1 cellular context compared by ENCODE assay signal in the genomic region with DNA sequence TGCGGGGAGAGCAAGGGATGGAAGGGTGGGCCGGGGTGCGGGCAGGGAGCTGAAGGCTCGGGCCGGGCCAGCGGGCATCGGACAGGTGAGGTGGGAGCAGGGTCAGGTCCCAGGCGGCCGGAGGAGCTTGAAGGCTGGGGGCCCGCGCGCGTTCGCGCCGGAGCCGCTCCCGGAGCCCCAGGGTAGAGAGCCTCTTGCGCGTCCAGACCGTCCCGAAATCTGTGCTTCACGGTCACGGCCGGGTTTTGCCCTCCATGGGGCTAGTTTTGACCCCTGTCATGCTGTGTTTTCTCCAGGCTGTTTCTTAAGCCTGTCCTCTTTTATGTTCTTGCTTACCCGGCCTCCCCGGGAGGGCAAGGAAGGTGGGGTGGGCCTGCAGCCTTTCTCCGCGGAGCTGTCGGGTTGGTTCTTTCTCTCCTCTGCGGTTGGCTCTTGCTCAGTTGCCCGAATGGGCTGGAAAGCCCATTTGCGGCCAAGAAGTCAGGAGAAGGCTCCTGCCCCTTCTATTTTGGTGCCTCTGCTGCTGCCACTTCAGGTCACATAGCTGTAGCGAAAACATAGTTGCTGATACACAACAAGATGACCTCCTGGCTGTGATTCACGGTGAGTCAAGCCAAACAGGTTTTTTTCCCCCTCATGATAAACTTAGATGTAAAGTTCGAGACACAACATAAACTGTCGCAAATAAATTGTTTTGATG.
TF ChIP-seq lines count a peak whose summit lies in the region.

No MANE protein-coding gene starts in this region.

TF ChIP-seq in K562, 482 proteins besides CTCF, POLR2A, EP300 and RAD21 (continues in another document):
- TF ChIP-seq NR4A1 (CRISPR knock-in tag; IDR thresholded peaks at IDR 0.05) (no peak), NR4A1 (tag; IDR thresholded peaks at IDR 0.05) (no peak), POLR2H (tag; IDR thresholded peaks at IDR 0.05; ENCODE audit: low read depth) (no peak), USF2 (CRISPR knock-in tag; IDR thresholded peaks at IDR 0.05) (no peak), HMGN3 (IDR thresholded peaks at IDR 0.05; ENCODE audit: borderline replicate concordance, extremely low read depth, insufficient read length, low read depth, low read length) (peak; percentile 19), CBFB (CRISPR knock-in tag; IDR thresholded peaks at IDR 0.05) (no peak), GABPA (tag; conservative IDR thresholded peaks at IDR 0.05; ENCODE audit: low read depth) (0 out of 2 replicates have a peak, but pooled peaks have one; percentile 1), NFIX (CRISPR knock-in tag; IDR thresholded peaks at IDR 0.05; ENCODE audit: low read depth) (no peak), SUPT5H (IDR thresholded peaks at IDR 0.05) (no peak), PHF8 (IDR thresholded peaks at IDR 0.05; ENCODE audit: borderline replicate concordance, low read length) (peak; percentile 37; the same call in 1 of the 2 replicates), GABPB1 (CRISPR knock-in tag; IDR thresholded peaks at IDR 0.05) (0 out of 2 replicates have a peak, but pooled peaks have one; percentile 3), VEZF1 (CRISPR knock-in tag; IDR thresholded peaks at IDR 0.05) (no peak), POLR2B (IDR thresholded peaks at IDR 0.05; ENCODE audit: low read depth, partially characterized antibody) (no peak), NCOA6 (IDR thresholded peaks at IDR 0.05) (no peak), RBM17 (IDR thresholded peaks at IDR 0.05; ENCODE audit: borderline replicate concordance, low read depth, low read length) (no peak), SIN3B (IDR thresholded peaks at IDR 0.05; ENCODE audit: low read depth) (no peak), FOXP1 (CRISPR knock-in tag; IDR thresholded peaks at IDR 0.05) (no peak), ZNF830 (CRISPR knock-in tag; IDR thresholded peaks at IDR 0.05) (no peak), NBN (IDR thresholded peaks at IDR 0.05; ENCODE audit: low read depth) (no peak), ZNF76 (CRISPR knock-in tag; IDR thresholded peaks at IDR 0.05; ENCODE audit: borderline replicate concordance) (no peak), MAFF (IDR thresholded peaks at IDR 0.05; ENCODE audit: low read length) (no peak), ETS1 (conservative IDR thresholded peaks at IDR 0.05; ENCODE audit: control insufficient read depth, low read depth, low read length) (no peak), ZNF347 (CRISPR knock-in tag; IDR thresholded peaks at IDR 0.05; ENCODE audit: low read depth) (no peak), BMI1 (IDR thresholded peaks at IDR 0.05; ENCODE audit: low read length) (no peak), GATAD2A (IDR thresholded peaks at IDR 0.05) (no peak), CTBP1 (IDR thresholded peaks at IDR 0.05; ENCODE audit: borderline replicate concordance) (no peak), ZNF121 (CRISPR knock-in tag; conservative IDR thresholded peaks at IDR 0.05) (no peak), XRCC4 (IDR thresholded peaks at IDR 0.05; ENCODE audit: extremely low read depth, insufficient read depth, insufficient read length) (no peak), TCF7 (IDR thresholded peaks at IDR 0.05; ENCODE audit: borderline replicate concordance) (0 out of 2 replicates have a peak, but pooled peaks have one; percentile 27), DACH1 (IDR thresholded peaks at IDR 0.05; ENCODE audit: partially characterized antibody) (no peak), RBBP5 (IDR thresholded peaks at IDR 0.05; ENCODE audit: borderline replicate concordance, insufficient read depth, low read length, poor library complexity, severe bottlenecking) (peak; percentile 7), BHLHE40 (IDR thresholded peaks at IDR 0.05; ENCODE audit: low read length) (no peak), ZFX (CRISPR knock-in tag; IDR thresholded peaks at IDR 0.05) (peak; percentile 75; the same call in 1 of the 2 replicates), TAL1 (IDR thresholded peaks at IDR 0.05) (no peak), NFXL1 (CRISPR knock-in tag; IDR thresholded peaks at IDR 0.05) (no peak), SAFB (IDR thresholded peaks at IDR 0.05; ENCODE audit: borderline replicate concordance, low read depth, low read length) (peak; percentile 77), KLF1 (tag; IDR thresholded peaks at IDR 0.05) (no peak), NR2C2 (CRISPR knock-in tag; IDR thresholded peaks at IDR 0.05) (no peak), NR2C2 (tag; IDR thresholded peaks at IDR 0.05) (0 out of 2 replicates have a peak, but pooled peaks have one; percentile 20), ZC3H4 (CRISPR knock-in tag; IDR thresholded peaks at IDR 0.05; ENCODE audit: borderline replicate concordance) (no peak), NFYB (IDR thresholded peaks at IDR 0.05; ENCODE audit: extremely low read depth, insufficient read length) (no peak), PTTG1 (tag; IDR thresholded peaks at IDR 0.05; ENCODE audit: low read depth) (no peak), PCBP1 (IDR thresholded peaks at IDR 0.05; ENCODE audit: low read depth, low read length, poor library complexity, severe bottlenecking) (peak; percentile 93), YY1 (IDR thresholded peaks at IDR 0.05; ENCODE audit: borderline replicate concordance in 1 of 3, control insufficient read depth in 1 of 3, extremely low read depth in 1 of 3, insufficient read depth in 3 of 3, insufficient read length in 1 of 3, insufficient replicate concordance in 2 of 3, low read depth in 1 of 3, low read length in 2 of 3) (peak in 1 of 3 experiments; percentile 1)
- TF ChIP-seq, protein P1, sequence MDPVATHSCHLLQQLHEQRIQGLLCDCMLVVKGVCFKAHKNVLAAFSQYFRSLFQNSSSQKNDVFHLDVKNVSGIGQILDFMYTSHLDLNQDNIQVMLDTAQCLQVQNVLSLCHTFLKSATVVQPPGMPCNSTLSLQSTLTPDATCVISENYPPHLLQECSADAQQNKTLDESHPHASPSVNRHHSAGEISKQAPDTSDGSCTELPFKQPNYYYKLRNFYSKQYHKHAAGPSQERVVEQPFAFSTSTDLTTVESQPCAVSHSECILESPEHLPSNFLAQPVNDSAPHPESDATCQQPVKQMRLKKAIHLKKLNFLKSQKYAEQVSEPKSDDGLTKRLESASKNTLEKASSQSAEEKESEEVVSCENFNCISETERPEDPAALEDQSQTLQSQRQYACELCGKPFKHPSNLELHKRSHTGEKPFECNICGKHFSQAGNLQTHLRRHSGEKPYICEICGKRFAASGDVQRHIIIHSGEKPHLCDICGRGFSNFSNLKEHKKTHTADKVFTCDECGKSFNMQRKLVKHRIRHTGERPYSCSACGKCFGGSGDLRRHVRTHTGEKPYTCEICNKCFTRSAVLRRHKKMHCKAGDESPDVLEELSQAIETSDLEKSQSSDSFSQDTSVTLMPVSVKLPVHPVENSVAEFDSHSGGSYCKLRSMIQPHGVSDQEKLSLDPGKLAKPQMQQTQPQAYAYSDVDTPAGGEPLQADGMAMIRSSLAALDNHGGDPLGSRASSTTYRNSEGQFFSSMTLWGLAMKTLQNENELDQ (CRISPR knock-in tag; IDR thresholded peaks at IDR 0.05; ENCODE audit: borderline replicate concordance): no peak
- TF ChIP-seq, protein P2, sequence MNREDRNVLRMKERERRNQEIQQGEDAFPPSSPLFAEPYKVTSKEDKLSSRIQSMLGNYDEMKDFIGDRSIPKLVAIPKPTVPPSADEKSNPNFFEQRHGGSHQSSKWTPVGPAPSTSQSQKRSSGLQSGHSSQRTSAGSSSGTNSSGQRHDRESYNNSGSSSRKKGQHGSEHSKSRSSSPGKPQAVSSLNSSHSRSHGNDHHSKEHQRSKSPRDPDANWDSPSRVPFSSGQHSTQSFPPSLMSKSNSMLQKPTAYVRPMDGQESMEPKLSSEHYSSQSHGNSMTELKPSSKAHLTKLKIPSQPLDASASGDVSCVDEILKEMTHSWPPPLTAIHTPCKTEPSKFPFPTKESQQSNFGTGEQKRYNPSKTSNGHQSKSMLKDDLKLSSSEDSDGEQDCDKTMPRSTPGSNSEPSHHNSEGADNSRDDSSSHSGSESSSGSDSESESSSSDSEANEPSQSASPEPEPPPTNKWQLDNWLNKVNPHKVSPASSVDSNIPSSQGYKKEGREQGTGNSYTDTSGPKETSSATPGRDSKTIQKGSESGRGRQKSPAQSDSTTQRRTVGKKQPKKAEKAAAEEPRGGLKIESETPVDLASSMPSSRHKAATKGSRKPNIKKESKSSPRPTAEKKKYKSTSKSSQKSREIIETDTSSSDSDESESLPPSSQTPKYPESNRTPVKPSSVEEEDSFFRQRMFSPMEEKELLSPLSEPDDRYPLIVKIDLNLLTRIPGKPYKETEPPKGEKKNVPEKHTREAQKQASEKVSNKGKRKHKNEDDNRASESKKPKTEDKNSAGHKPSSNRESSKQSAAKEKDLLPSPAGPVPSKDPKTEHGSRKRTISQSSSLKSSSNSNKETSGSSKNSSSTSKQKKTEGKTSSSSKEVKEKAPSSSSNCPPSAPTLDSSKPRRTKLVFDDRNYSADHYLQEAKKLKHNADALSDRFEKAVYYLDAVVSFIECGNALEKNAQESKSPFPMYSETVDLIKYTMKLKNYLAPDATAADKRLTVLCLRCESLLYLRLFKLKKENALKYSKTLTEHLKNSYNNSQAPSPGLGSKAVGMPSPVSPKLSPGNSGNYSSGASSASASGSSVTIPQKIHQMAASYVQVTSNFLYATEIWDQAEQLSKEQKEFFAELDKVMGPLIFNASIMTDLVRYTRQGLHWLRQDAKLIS (CRISPR knock-in tag; IDR thresholded peaks at IDR 0.05): no peak; the same call in 1 of the 2 replicates
- TF ChIP-seq, protein P3, sequence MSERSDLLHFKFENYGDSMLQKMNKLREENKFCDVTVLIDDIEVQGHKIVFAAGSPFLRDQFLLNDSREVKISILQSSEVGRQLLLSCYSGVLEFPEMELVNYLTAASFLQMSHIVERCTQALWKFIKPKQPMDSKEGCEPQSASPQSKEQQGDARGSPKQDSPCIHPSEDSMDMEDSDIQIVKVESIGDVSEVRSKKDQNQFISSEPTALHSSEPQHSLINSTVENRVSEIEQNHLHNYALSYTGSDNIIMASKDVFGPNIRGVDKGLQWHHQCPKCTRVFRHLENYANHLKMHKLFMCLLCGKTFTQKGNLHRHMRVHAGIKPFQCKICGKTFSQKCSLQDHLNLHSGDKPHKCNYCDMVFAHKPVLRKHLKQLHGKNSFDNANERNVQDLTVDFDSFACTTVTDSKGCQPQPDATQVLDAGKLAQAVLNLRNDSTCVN (CRISPR knock-in tag; IDR thresholded peaks at IDR 0.05): no peak
- TF ChIP-seq, protein P4, sequence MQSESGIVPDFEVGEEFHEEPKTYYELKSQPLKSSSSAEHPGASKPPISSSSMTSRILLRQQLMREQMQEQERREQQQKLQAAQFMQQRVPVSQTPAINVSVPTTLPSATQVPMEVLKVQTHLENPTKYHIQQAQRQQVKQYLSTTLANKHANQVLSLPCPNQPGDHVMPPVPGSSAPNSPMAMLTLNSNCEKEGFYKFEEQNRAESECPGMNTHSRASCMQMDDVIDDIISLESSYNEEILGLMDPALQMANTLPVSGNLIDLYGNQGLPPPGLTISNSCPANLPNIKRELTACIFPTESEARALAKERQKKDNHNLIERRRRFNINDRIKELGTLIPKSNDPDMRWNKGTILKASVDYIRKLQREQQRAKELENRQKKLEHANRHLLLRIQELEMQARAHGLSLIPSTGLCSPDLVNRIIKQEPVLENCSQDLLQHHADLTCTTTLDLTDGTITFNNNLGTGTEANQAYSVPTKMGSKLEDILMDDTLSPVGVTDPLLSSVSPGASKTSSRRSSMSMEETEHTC (IDR thresholded peaks at IDR 0.05): no peak
- TF ChIP-seq, protein P5, sequence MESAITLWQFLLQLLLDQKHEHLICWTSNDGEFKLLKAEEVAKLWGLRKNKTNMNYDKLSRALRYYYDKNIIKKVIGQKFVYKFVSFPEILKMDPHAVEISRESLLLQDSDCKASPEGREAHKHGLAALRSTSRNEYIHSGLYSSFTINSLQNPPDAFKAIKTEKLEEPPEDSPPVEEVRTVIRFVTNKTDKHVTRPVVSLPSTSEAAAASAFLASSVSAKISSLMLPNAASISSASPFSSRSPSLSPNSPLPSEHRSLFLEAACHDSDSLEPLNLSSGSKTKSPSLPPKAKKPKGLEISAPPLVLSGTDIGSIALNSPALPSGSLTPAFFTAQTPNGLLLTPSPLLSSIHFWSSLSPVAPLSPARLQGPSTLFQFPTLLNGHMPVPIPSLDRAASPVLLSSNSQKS (CRISPR knock-in tag; IDR thresholded peaks at IDR 0.05): no peak
- TF ChIP-seq, protein P6, sequence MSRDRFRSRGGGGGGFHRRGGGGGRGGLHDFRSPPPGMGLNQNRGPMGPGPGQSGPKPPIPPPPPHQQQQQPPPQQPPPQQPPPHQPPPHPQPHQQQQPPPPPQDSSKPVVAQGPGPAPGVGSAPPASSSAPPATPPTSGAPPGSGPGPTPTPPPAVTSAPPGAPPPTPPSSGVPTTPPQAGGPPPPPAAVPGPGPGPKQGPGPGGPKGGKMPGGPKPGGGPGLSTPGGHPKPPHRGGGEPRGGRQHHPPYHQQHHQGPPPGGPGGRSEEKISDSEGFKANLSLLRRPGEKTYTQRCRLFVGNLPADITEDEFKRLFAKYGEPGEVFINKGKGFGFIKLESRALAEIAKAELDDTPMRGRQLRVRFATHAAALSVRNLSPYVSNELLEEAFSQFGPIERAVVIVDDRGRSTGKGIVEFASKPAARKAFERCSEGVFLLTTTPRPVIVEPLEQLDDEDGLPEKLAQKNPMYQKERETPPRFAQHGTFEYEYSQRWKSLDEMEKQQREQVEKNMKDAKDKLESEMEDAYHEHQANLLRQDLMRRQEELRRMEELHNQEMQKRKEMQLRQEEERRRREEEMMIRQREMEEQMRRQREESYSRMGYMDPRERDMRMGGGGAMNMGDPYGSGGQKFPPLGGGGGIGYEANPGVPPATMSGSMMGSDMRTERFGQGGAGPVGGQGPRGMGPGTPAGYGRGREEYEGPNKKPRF (IDR thresholded peaks at IDR 0.05; ENCODE audit: low read depth, low read length): no peak
